In genomic region chr22:39634530-39635399, GRCh38 we compare ENCODE assay signal across 10 cellular contexts.
DNase-seq lines count a peak whose midpoint lies in the region; ATAC-seq, FAIRE-seq and TF ChIP-seq lines count a peak whose summit lies in the region.
"Had no signal": no experiment of that assay in that cellular context is flagged by ENCODE, and none has a peak within 500 bp of the region (broad histone marks: within the 10 kb centered on the region; RNA-seq: fewer than 3 reads in every experiment).

No MANE protein-coding gene starts in this region.

- FAIRE-seq in RCC 7860 (lab: Jason Lieb, UNC) = peak; percentile 79

- TF ChIP-seq CTCF in fibroblast of mammary gland (conservative IDR thresholded peaks at IDR 0.05; ENCODE audit: control insufficient read depth, insufficient read depth, low read depth, low read length) = no peak

- no peak overlapping the region for H3K4me3 ChIP-seq in fibroblast of mammary gland (ENCODE audit: control insufficient read depth, low read depth, low read length)

- peak overlapping the region in 1 of 2 donors; percentile 25 for H3K4me3 Mint-ChIP-seq in activated T-cell treated with anti-CD3 and anti-CD28 coated beads, Interleukin-2, amount 50 U/mL, for 72 hours
- H3K4me3 Mint-ChIP-seq: dendritic cell treated with granulocyte-macrophage colony-stimulating factor and Interleukin-4, amounts not matched to agents 40 ng/mL and 50 ng/mL, for 4 days had no signal

- no peaks in the 10 kb centered on the region for H3K27me3 Mint-ChIP-seq in activated T-cell treated with anti-CD3 and anti-CD28 coated beads, Interleukin-2, amount 50 U/mL, for 72 hours (ENCODE audit: low read depth)

- H3K4me1 Mint-ChIP-seq in activated T-cell treated with anti-CD3 and anti-CD28 coated beads, Interleukin-2, amount 50 U/mL, for 72 hours (ENCODE audit: low read depth) = peaks cover 11% of the 10 kb centered on the region

- DNase-seq in activated T-cell treated with anti-CD3 and anti-CD28 coated beads, Interleukin-2, amount 50 U/mL, for 72 hours = peak; percentile 40 to 46
- DNase-seq in activated T-cell treated with anti-CD3 and anti-CD28 coated beads for 4 hours (no peak), RCC 7860 (ENCODE audit: low spot score) (peak; percentile 77), fibroblast of mammary gland (ENCODE audit: low read depth) (peak; percentile 90), superior temporal gyrus (ENCODE audit: extremely low spot score) (peak; percentile 37), UCSD-AML1 (lab: John Stamatoyannopoulos, UW; ENCODE audit: unreplicated experiment) (no peak)
- DNase-seq: NCI-H1105 treated with DMSO at 0.1 percent for 48 hours had no signal

- H3K27ac Mint-ChIP-seq in activated T-cell treated with anti-CD3 and anti-CD28 coated beads, Interleukin-2, amount 50 U/mL, for 72 hours = no peak overlapping the region
- H3K27ac Mint-ChIP-seq: dendritic cell treated with granulocyte-macrophage colony-stimulating factor and Interleukin-4, amounts not matched to agents 40 ng/mL and 50 ng/mL, for 4 days had no signal

- H3K36me3 Mint-ChIP-seq in activated T-cell treated with anti-CD3 and anti-CD28 coated beads, Interleukin-2, amount 50 U/mL, for 72 hours (ENCODE audit: insufficient read depth in 2 of 2) = no peaks in the 10 kb centered on the region

- ATAC-seq in activated T-cell treated with anti-CD3 and anti-CD28 coated beads, Interleukin-2, amount 50 U/mL, for 72 hours (replicated peaks in 1 of 2) = peak; percentile 34 to 75
- no peak for ATAC-seq in GM21515 (IDR thresholded peaks at IDR 0.05; ENCODE audit: unreplicated experiment)
- no peak for ATAC-seq in GM18519 (IDR thresholded peaks at IDR 0.05; ENCODE audit: low FRiP score, unreplicated experiment)

- H3K9me3 Mint-ChIP-seq in activated T-cell treated with anti-CD3 and anti-CD28 coated beads, Interleukin-2, amount 50 U/mL, for 72 hours = peaks cover 0 to 2% of the 10 kb centered on the region in 2 donors
- H3K9me3 Mint-ChIP-seq: dendritic cell treated with granulocyte-macrophage colony-stimulating factor and Interleukin-4, amounts not matched to agents 40 ng/mL and 50 ng/mL, for 4 days had no signal

Comparison
In these comparisons a context has a peak if more than half of its experiments do, and no peak if none do; other contexts are left out.
1. DNase-seq: peak in activated T-cell treated with anti-CD3 and anti-CD28 coated beads, Interleukin-2, amount 50 U/mL, for 72 hours (2 of 2), RCC 7860 (single experiment), fibroblast of mammary gland (single experiment) and superior temporal gyrus (single experiment); none in activated T-cell treated with anti-CD3 and anti-CD28 coated beads for 4 hours (single experiment) and UCSD-AML1 (single experiment).
2. ATAC-seq: peak in activated T-cell treated with anti-CD3 and anti-CD28 coated beads, Interleukin-2, amount 50 U/mL, for 72 hours (2 of 2); none in GM21515 (single experiment) and GM18519 (single experiment).